In genomic region chr4:24495388-24495787, GRCh38 we compare ENCODE assay signal across 10 cellular contexts.
"Had no signal": no experiment of that assay in that cellular context is flagged by ENCODE, and none has a peak within 500 bp of the region (broad histone marks: within the 10 kb centered on the region; RNA-seq: fewer than 3 reads in every experiment).

No MANE protein-coding gene starts in this region.

- H3K27ac ChIP-seq: GM23248, HL-60 had no signal

- H3K9ac ChIP-seq: GM23248 had no signal

- H3K4me3 ChIP-seq: GM23248 had no signal

- ATAC-seq: HepG2 had no signal

- H3K4me1 Mint-ChIP-seq: IgD-negative memory B cell had no signal

- H3K4me3 Mint-ChIP-seq: H9, HFFc6, IgD-negative memory B cell had no signal

- H2AFZ ChIP-seq: GM23248 had no signal

- H3K27ac Mint-ChIP-seq: H9, HFFc6, IgD-negative memory B cell had no signal

- DNase-seq: GM23248, GOT3, H9, HCEC 1CT, HFFc6, KG1 had no signal

- FAIRE-seq: H54, HepG2 had no signal
